8 cellular contexts compared by ENCODE assay signal in the genomic region with DNA sequence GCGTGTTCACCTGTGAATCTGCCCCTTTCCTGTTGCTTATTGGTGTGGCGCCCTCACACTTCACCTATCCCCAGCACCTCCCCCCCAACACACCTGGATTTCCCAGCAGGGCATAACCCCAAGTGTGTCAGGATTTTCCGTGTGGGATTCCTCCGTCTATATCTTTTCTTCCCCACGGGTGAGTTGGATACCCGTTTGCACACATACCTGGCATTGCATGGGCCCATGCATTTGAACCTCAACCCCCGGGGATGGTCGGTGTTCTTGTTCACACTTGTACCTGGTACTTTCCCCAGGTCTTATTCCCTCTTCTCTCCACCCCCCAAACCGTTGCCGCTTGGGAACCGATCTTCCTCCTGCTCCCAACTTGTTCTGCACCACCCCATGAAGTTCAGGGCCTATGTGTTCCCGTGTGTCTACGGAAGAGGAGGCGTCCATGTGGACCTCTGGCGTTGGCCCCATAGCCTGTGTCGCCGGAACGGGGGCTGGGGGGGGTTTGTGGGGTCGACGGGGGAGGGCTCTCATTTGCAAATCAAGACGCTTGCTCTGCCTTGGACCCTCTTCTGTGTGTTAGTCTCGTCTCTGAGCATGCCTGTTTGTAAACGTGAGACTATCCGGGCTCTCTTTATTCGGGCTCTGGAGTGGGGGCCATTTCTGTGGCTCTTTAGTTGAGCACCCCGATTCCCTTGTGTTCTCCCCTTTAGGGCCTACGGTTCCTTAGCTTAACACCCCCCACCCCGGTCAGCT. TPM values are rescaled to one million over a fixed set of nuclear protein-coding genes. Genes with fewer than 3 reads are reported as not detected.
DNase-seq lines count a peak whose midpoint lies in the region; ATAC-seq and TF ChIP-seq lines count a peak whose summit lies in the region.

No MANE protein-coding gene starts in this region.

- ATAC-seq in activated CD8-positive, alpha-beta T cell treated with anti-CD3 and anti-CD28 coated beads, Interleukin-2, amount 10 ng/mL, durations not matched to agents 7 days and 5 days, result no peak
- ATAC-seq in GM19328 (IDR thresholded peaks at IDR 0.05; ENCODE audit: unreplicated experiment), result no peak

- H3K27ac ChIP-seq in CD8-positive, alpha-beta memory T cell (ENCODE audit: low read depth, low read length), result peak overlapping the region; percentile 70

- POLR2A ChIA-PET in CD8-positive, alpha-beta memory T cell (lab: Charles Lee), result interaction anchor here (0.7 to 2.8 kb wide), 5 partner anchors 13 to 105 kb away, joined by 3 to 22 read pairs (median 3); a partner anchor contains a TSS
- POLR2A ChIA-PET in activated CD8-positive, alpha-beta T cell treated with anti-CD3 and anti-CD28 coated beads, Interleukin-2, amount 10 ng/mL, durations not matched to agents 7 days and 5 days (lab: Charles Lee), result interaction anchor here (1.1 to 3.6 kb wide), 5 partner anchors 12 to 73 kb away, joined by 3 to 18 read pairs (median 4); a partner anchor contains a TSS

- no peaks in the 10 kb centered on the region for H3K27me3 ChIP-seq in CD8-positive, alpha-beta memory T cell (ENCODE audit: insufficient read depth, low read length, poor library complexity, severe bottlenecking)

- CTCF ChIA-PET in CD8-positive, alpha-beta memory T cell (lab: Charles Lee), result interaction anchor here (1.1 kb wide), 1 partner anchor 22 kb away, joined by 4 read pairs; no protein-coding TSS in a partner anchor
- CTCF ChIA-PET in activated CD8-positive, alpha-beta T cell treated with anti-CD3 and anti-CD28 coated beads, Interleukin-2, amount 10 ng/mL, durations not matched to agents 7 days and 5 days (lab: Charles Lee), result interaction anchor here (0.9 to 1.5 kb wide), 3 partner anchors 22 to 86 kb away, joined by 4 to 5 read pairs (median 4); no protein-coding TSS in a partner anchor

- peak overlapping the region; percentile 87 for H3K4me3 ChIP-seq in CD8-positive, alpha-beta memory T cell (ENCODE audit: low read length)
- peak overlapping the region; percentile 86 for H3K4me3 ChIP-seq in skeletal muscle cell (ENCODE audit: low read depth, low read length)

- no peak for TF ChIP-seq CTCF in glutamatergic neuron (IDR thresholded peaks at IDR 0.05; ENCODE audit: partially characterized antibody, unreplicated experiment)

- peaks cover 33 to 45% (median 34%) of the 10 kb centered on the region in 3 donors for H3K4me1 Mint-ChIP-seq in CD8-positive, alpha-beta memory T cell
- peaks cover 31% of the 10 kb centered on the region for H3K4me1 Mint-ChIP-seq in activated CD8-positive, alpha-beta T cell treated with anti-CD3 and anti-CD28 coated beads, Interleukin-2, amount 10 ng/mL, durations not matched to agents 7 days and 5 days (ENCODE audit: low read depth)
- peaks cover 10% of the 10 kb centered on the region for H3K4me1 Mint-ChIP-seq in glutamatergic neuron (ENCODE audit: low read depth, unreplicated experiment)

- H3K36me3 Mint-ChIP-seq in CD8-positive, alpha-beta memory T cell, result peaks cover 0 to 39% (median 8%) of the 10 kb centered on the region in 3 donors
- H3K36me3 Mint-ChIP-seq in activated CD8-positive, alpha-beta T cell treated with anti-CD3 and anti-CD28 coated beads, Interleukin-2, amount 10 ng/mL, durations not matched to agents 7 days and 5 days (ENCODE audit: low read depth), result peaks cover 21% of the 10 kb centered on the region
- no peaks in the 10 kb centered on the region for H3K36me3 Mint-ChIP-seq in glutamatergic neuron (ENCODE audit: unreplicated experiment)

- peak in 1 of 5 donors; percentile 9 for DNase-seq in CD8-positive, alpha-beta memory T cell
- DNase-seq in HuH-7 (ENCODE audit: low spot score), result peak; percentile 20
- peak; percentile 43 for DNase-seq in activated CD8-positive, alpha-beta T cell treated with anti-CD3 and anti-CD28 coated beads, Interleukin-2, amount 10 ng/mL, durations not matched to agents 7 days and 5 days
- DNase-seq in glutamatergic neuron, result no peak
- no peak for DNase-seq in skeletal muscle cell (ENCODE audit: low read depth)
- DNase-seq in effector CD4-positive, alpha-beta T cell, result no peak
- DNase-seq in ecto neural progenitor cell (ENCODE audit: low spot score), result no peak

- H3K4me3 Mint-ChIP-seq in CD8-positive, alpha-beta memory T cell, result peak overlapping the region; percentile 85 to 96 (median 91)
- peak overlapping the region; percentile 80 for H3K4me3 Mint-ChIP-seq in activated CD8-positive, alpha-beta T cell treated with anti-CD3 and anti-CD28 coated beads, Interleukin-2, amount 10 ng/mL, durations not matched to agents 7 days and 5 days
- peak overlapping the region; percentile 89 for H3K4me3 Mint-ChIP-seq in glutamatergic neuron (ENCODE audit: unreplicated experiment)

- H3K9me3 ChIP-seq in CD8-positive, alpha-beta memory T cell (ENCODE audit: low read length), result no peaks in the 10 kb centered on the region

- no peaks in the 10 kb centered on the region for H3K9me3 Mint-ChIP-seq in CD8-positive, alpha-beta memory T cell
- H3K9me3 Mint-ChIP-seq in activated CD8-positive, alpha-beta T cell treated with anti-CD3 and anti-CD28 coated beads, Interleukin-2, amount 10 ng/mL, durations not matched to agents 7 days and 5 days (ENCODE audit: insufficient read depth), result no peaks in the 10 kb centered on the region
- peaks cover 13% of the 10 kb centered on the region for H3K9me3 Mint-ChIP-seq in glutamatergic neuron (ENCODE audit: unreplicated experiment)

- peaks cover 8% of the 10 kb centered on the region for H3K36me3 ChIP-seq in CD8-positive, alpha-beta memory T cell (ENCODE audit: insufficient read depth, low read length)

- peaks cover 0 to 5% of the 10 kb centered on the region in 2 donors for H3K27me3 Mint-ChIP-seq in CD8-positive, alpha-beta memory T cell
- peaks cover 2% of the 10 kb centered on the region for H3K27me3 Mint-ChIP-seq in activated CD8-positive, alpha-beta T cell treated with anti-CD3 and anti-CD28 coated beads, Interleukin-2, amount 10 ng/mL, durations not matched to agents 7 days and 5 days (ENCODE audit: low read depth)
- peaks cover 9% of the 10 kb centered on the region for H3K27me3 Mint-ChIP-seq in glutamatergic neuron (ENCODE audit: unreplicated experiment)

- H3K4me1 ChIP-seq in CD8-positive, alpha-beta memory T cell (ENCODE audit: insufficient read depth, low read length), result peaks cover 26% of the 10 kb centered on the region

- H3K27ac Mint-ChIP-seq in CD8-positive, alpha-beta memory T cell, result peak overlapping the region; percentile 85 to 97 (median 94)
- peak overlapping the region; percentile 82 for H3K27ac Mint-ChIP-seq in activated CD8-positive, alpha-beta T cell treated with anti-CD3 and anti-CD28 coated beads, Interleukin-2, amount 10 ng/mL, durations not matched to agents 7 days and 5 days
- peak overlapping the region; percentile 77 for H3K27ac Mint-ChIP-seq in glutamatergic neuron (ENCODE audit: unreplicated experiment)

RNA-seq across cellular contexts. Expression of a gene that starts 1.7 kb away (rescaled TPM):
- 10 to 100 TPM; 25.9 to 27.5 TPM for total RNA-seq in CD8-positive, alpha-beta memory T cell
- 0.81 TPM for polyA plus RNA-seq in CD8-positive, alpha-beta memory T cell
- total RNA-seq in activated CD8-positive, alpha-beta T cell treated with anti-CD3 and anti-CD28 coated beads, Interleukin-2, amount 10 ng/mL, durations not matched to agents 7 days and 5 days, result 10 to 100 TPM; 39.4 to 39.9 TPM
- 39.2 TPM for total RNA-seq in glutamatergic neuron (ENCODE audit: unreplicated experiment)

RNA-seq across cellular contexts. Expression of a gene that starts 11.5 kb away (rescaled TPM):
- total RNA-seq in CD8-positive, alpha-beta memory T cell, result 1 to 10 TPM; 1.2 TPM
- 0.24 TPM for polyA plus RNA-seq in CD8-positive, alpha-beta memory T cell
- total RNA-seq in activated CD8-positive, alpha-beta T cell treated with anti-CD3 and anti-CD28 coated beads, Interleukin-2, amount 10 ng/mL, durations not matched to agents 7 days and 5 days, result 1 to 10 TPM; 1.5 to 1.9 TPM
- total RNA-seq in glutamatergic neuron (ENCODE audit: unreplicated experiment), result 0.29 TPM

RNA-seq across cellular contexts. Expression of a gene that starts 12.3 kb away (rescaled TPM):
- 10 to 100 TPM; 62.5 to 64.3 TPM for total RNA-seq in CD8-positive, alpha-beta memory T cell
- 414 TPM for polyA plus RNA-seq in CD8-positive, alpha-beta memory T cell
- 100 to 1,000 TPM; 147 to 159 TPM for total RNA-seq in activated CD8-positive, alpha-beta T cell treated with anti-CD3 and anti-CD28 coated beads, Interleukin-2, amount 10 ng/mL, durations not matched to agents 7 days and 5 days
- total RNA-seq in glutamatergic neuron (ENCODE audit: unreplicated experiment), result 94.4 TPM

RNA-seq across cellular contexts. Expression of a gene that starts 47.3 kb away (rescaled TPM):
- total RNA-seq in CD8-positive, alpha-beta memory T cell, result 1 to 10 TPM; 5.3 to 5.8 TPM
- polyA plus RNA-seq in CD8-positive, alpha-beta memory T cell, result 16.0 TPM
- 1 to 10 TPM; 8.1 to 8.4 TPM for total RNA-seq in activated CD8-positive, alpha-beta T cell treated with anti-CD3 and anti-CD28 coated beads, Interleukin-2, amount 10 ng/mL, durations not matched to agents 7 days and 5 days
- total RNA-seq in glutamatergic neuron (ENCODE audit: unreplicated experiment), result 4.7 TPM

RNA-seq across cellular contexts. Expression of a gene that starts 49.4 kb away (rescaled TPM):
- total RNA-seq in CD8-positive, alpha-beta memory T cell, result 10 to 100 TPM; 79.2 to 79.7 TPM
- polyA plus RNA-seq in CD8-positive, alpha-beta memory T cell, result 3.2 TPM
- 10 to 100 TPM; 61.0 to 64.1 TPM for total RNA-seq in activated CD8-positive, alpha-beta T cell treated with anti-CD3 and anti-CD28 coated beads, Interleukin-2, amount 10 ng/mL, durations not matched to agents 7 days and 5 days
- 84.4 TPM for total RNA-seq in glutamatergic neuron (ENCODE audit: unreplicated experiment)

Comparison
In these comparisons a context has a peak if more than half of its experiments do, and no peak if none do; other contexts are left out.
1. DNase-seq: peak in HuH-7 (single experiment) and activated CD8-positive, alpha-beta T cell treated with anti-CD3 and anti-CD28 coated beads, Interleukin-2, amount 10 ng/mL, durations not matched to agents 7 days and 5 days (single experiment); none in glutamatergic neuron (single experiment), skeletal muscle cell (single experiment), effector CD4-positive, alpha-beta T cell (single experiment) and ecto neural progenitor cell (single experiment).
2. Peak in every context shown above with its lines, with median percentiles within 50 percentile points of each other: H3K27ac Mint-ChIP-seq and H3K4me3 Mint-ChIP-seq.